In the genomic region with DNA sequence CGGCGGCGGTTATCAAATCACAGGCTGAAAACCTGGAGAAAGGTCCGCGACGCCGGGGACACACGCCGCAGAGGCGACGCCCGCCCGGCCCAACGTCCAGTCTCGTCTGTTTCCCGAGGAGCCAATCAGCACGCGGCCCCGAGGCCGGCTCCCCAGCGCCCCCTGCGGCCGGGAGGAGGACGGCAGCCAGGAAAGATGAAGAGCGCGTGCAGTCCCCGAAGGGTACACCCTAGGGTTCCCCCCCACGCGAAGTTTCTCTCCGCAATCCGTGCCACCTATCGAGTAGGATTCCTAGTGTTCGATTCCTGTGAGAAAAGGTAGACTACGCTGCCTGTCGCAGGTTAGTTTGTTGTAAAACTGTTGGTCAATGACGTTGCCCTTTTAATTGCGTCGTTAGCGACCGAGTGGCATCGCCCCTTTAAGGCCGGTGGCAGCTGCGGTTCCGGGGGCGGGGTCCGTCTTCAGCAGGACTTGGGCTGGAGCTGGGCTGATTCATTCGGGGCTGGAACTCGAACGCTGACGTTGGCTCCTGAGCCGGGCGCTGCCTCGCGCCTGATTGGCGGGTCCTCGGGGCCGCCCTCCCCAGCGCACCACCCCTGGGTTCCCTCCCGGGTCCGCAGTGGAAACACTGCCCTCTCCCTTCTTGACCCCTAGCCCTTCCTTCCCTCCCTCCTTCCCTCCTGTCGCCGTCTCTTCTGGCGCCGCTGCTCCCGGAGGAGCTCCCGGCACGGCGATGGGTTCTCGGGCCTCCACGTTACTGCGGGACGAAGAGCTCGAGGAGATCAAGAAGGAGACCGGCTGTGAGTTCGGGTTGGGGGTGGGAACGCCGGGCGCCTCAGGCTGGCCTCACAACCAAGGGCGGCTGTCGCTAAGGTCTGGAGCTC, we compare ENCODE assay signal across 1 cellular context.
TF ChIP-seq lines count a peak whose summit lies in the region.

CHP1 (plus strand) TSS at position 619 of the 884 bp plus-strand sequence; CDS start at position 734, 115 bp downstream.
A gene with protein sequence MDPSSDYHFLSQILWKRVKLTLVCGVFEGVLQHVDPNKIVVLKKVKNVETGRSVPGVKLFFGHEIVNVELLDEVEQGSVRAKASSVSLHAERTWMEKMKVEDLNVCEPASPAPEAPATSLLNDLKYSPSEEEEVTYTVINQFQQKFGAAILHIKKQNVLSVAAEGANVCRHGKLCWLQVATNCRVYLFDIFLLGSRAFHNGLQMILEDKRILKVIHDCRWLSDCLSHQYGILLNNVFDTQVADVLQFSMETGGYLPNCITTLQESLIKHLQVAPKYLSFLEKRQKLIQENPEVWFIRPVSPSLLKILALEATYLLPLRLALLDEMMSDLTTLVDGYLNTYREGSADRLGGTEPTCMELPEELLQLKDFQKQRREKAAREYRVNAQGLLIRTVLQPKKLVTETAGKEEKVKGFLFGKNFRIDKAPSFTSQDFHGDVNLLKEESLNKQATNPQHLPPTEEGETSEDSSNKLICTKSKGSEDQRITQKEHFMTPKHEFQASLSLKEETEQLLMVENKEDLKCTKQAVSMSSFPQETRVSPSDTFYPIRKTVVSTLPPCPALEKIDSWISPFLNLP (minus strand): TSS at position 108 of the 884 bp plus-strand sequence. CDS start 4,182 bp downstream, outside the sequence.

TF ChIP-seq in HEK293, 187 proteins besides CTCF, POLR2A, EP300 and RAD21 (continued from another document and continues in another):
- TF ChIP-seq, protein P1, sequence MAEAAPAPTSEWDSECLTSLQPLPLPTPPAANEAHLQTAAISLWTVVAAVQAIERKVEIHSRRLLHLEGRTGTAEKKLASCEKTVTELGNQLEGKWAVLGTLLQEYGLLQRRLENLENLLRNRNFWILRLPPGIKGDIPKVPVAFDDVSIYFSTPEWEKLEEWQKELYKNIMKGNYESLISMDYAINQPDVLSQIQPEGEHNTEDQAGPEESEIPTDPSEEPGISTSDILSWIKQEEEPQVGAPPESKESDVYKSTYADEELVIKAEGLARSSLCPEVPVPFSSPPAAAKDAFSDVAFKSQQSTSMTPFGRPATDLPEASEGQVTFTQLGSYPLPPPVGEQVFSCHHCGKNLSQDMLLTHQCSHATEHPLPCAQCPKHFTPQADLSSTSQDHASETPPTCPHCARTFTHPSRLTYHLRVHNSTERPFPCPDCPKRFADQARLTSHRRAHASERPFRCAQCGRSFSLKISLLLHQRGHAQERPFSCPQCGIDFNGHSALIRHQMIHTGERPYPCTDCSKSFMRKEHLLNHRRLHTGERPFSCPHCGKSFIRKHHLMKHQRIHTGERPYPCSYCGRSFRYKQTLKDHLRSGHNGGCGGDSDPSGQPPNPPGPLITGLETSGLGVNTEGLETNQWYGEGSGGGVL (tag by site-specific recombination; IDR thresholded peaks at IDR 0.05) = peak; percentile 91
- TF ChIP-seq ZNF830 (tag by site-specific recombination; IDR thresholded peaks at IDR 0.05; ENCODE audit: low read depth) (no peak), ZBTB44 (tag by site-specific recombination; IDR thresholded peaks at IDR 0.05) (no peak), ZNF148 (tag by site-specific recombination; IDR thresholded peaks at IDR 0.05; ENCODE audit: borderline replicate concordance) (no peak), SP7 (tag by site-specific recombination; IDR thresholded peaks at IDR 0.05) (peak; percentile 88), ZNF248 (tag by site-specific recombination; IDR thresholded peaks at IDR 0.05) (no peak), ZNF274 (IDR thresholded peaks at IDR 0.05; ENCODE audit: low read length) (no peak), ZNF274 (tag by site-specific recombination; IDR thresholded peaks at IDR 0.05; ENCODE audit: borderline replicate concordance) (no peak), PRDM10 (tag by site-specific recombination; IDR thresholded peaks at IDR 0.05) (peak; percentile 85), ZNF121 (tag by site-specific recombination; IDR thresholded peaks at IDR 0.05) (no peak), BCL11A (tag by site-specific recombination; IDR thresholded peaks at IDR 0.05; ENCODE audit: low read depth) (peak; percentile 89), ZNF24 (tag by site-specific recombination; IDR thresholded peaks at IDR 0.05) (0 out of 2 replicates have a peak, but pooled peaks have one; percentile 48), ZNF221 (tag by site-specific recombination; IDR thresholded peaks at IDR 0.05; ENCODE audit: borderline replicate concordance) (no peak), KLF7 (tag by site-specific recombination; IDR thresholded peaks at IDR 0.05; ENCODE audit: borderline replicate concordance) (peak; percentile 48; the same call in 1 of the 2 replicates), ZNF302 (tag by site-specific recombination; IDR thresholded peaks at IDR 0.05; ENCODE audit: low read depth) (no peak), ZBTB8A (tag by site-specific recombination; IDR thresholded peaks at IDR 0.05) (peak; percentile 95), ZNF433 (tag by site-specific recombination; IDR thresholded peaks at IDR 0.05; ENCODE audit: low read depth) (no peak), ZNF560 (tag by site-specific recombination; IDR thresholded peaks at IDR 0.05; ENCODE audit: borderline replicate concordance) (no peak), ZNF530 (tag by site-specific recombination; IDR thresholded peaks at IDR 0.05; ENCODE audit: low read depth) (peak; percentile 91), ZNF23 (tag by site-specific recombination; IDR thresholded peaks at IDR 0.05; ENCODE audit: borderline replicate concordance) (no peak), SP2 (tag by site-specific recombination; IDR thresholded peaks at IDR 0.05) (peak; percentile 96), ZSCAN18 (tag by site-specific recombination; IDR thresholded peaks at IDR 0.05) (no peak), ZNF585B (tag by site-specific recombination; IDR thresholded peaks at IDR 0.05) (no peak), ZFP37 (tag by site-specific recombination; IDR thresholded peaks at IDR 0.05) (peak; percentile 31; the same call in 1 of the 2 replicates), ZNF768 (tag by site-specific recombination; IDR thresholded peaks at IDR 0.05) (peak; percentile 87; the same call in 1 of the 2 replicates), ZNF423 (tag by site-specific recombination; IDR thresholded peaks at IDR 0.05) (no peak), ZSCAN30 (tag by site-specific recombination; IDR thresholded peaks at IDR 0.05) (peak; percentile 75), FEZF1 (tag by site-specific recombination; IDR thresholded peaks at IDR 0.05) (no peak), ZBTB26 (tag by site-specific recombination; optimal IDR thresholded peaks at IDR 0.05) (peak; percentile 54), ZNF501 (tag by site-specific recombination; IDR thresholded peaks at IDR 0.05) (peak; percentile 61; the same call in 1 of the 2 replicates), ZNF146 (tag by site-specific recombination; IDR thresholded peaks at IDR 0.05) (no peak), GLIS1 (tag by site-specific recombination; IDR thresholded peaks at IDR 0.05) (peak; percentile 64), ZNF37A (tag by site-specific recombination; IDR thresholded peaks at IDR 0.05) (no peak), IKZF3 (tag by site-specific recombination; IDR thresholded peaks at IDR 0.05) (no peak)
- TF ChIP-seq, protein P2, sequence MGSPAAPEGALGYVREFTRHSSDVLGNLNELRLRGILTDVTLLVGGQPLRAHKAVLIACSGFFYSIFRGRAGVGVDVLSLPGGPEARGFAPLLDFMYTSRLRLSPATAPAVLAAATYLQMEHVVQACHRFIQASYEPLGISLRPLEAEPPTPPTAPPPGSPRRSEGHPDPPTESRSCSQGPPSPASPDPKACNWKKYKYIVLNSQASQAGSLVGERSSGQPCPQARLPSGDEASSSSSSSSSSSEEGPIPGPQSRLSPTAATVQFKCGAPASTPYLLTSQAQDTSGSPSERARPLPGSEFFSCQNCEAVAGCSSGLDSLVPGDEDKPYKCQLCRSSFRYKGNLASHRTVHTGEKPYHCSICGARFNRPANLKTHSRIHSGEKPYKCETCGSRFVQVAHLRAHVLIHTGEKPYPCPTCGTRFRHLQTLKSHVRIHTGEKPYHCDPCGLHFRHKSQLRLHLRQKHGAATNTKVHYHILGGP (tag by site-specific recombination; IDR thresholded peaks at IDR 0.05) = no peak
- TF ChIP-seq, protein P3, sequence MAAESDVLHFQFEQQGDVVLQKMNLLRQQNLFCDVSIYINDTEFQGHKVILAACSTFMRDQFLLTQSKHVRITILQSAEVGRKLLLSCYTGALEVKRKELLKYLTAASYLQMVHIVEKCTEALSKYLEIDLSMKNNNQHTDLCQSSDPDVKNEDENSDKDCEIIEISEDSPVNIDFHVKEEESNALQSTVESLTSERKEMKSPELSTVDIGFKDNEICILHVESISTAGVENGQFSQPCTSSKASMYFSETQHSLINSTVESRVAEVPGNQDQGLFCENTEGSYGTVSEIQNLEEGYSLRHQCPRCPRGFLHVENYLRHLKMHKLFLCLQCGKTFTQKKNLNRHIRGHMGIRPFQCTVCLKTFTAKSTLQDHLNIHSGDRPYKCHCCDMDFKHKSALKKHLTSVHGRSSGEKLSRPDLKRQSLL (tag by site-specific recombination; IDR thresholded peaks at IDR 0.05) = peak; percentile 88
